ENCODE assay signal across 8 cellular contexts in genomic region chr14:90828642-90829487, GRCh38. TPM values are rescaled to one million over a fixed set of nuclear protein-coding genes. Genes with fewer than 3 reads are reported as not detected.
DNase-seq lines count a peak whose midpoint lies in the region; ATAC-seq and FAIRE-seq lines count a peak whose summit lies in the region.

No MANE protein-coding gene starts in this region.

- peak overlapping the region; percentile 69 for H3K27ac ChIP-seq in layer of hippocampus (ENCODE audit: low read depth, low read length)
- peak overlapping the region; percentile 90 for H3K27ac ChIP-seq in substantia nigra (ENCODE audit: low read depth, low read length, poor library complexity, severe bottlenecking)

- ATAC-seq in HG03565 (IDR thresholded peaks at IDR 0.05; ENCODE audit: unreplicated experiment), result peak; percentile 40
- ATAC-seq in activated naive CD4-positive, alpha-beta T cell treated with anti-CD3 and anti-CD28 coated beads, Interleukin-2, amount 50 U/mL, for 72 hours, result peak; percentile 36 to 60
- no peak for ATAC-seq in GM19463 (IDR thresholded peaks at IDR 0.05; ENCODE audit: unreplicated experiment)

- peak; percentile 86 for FAIRE-seq in GM19239 (lab: Jason Lieb, UNC)

- H3K36me3 Mint-ChIP-seq in activated naive CD4-positive, alpha-beta T cell treated with anti-CD3 and anti-CD28 coated beads, Interleukin-2, amount 50 U/mL, for 72 hours, result peaks cover 9 to 16% of the 10 kb centered on the region in 2 donors

- peak overlapping the region; percentile 65 to 93 for H3K27ac Mint-ChIP-seq in activated naive CD4-positive, alpha-beta T cell treated with anti-CD3 and anti-CD28 coated beads, Interleukin-2, amount 50 U/mL, for 72 hours

- DNase-seq in GM19239 (ENCODE audit: insufficient read length, low spot score) (peak; percentile 49), substantia nigra (lab: John Stamatoyannopoulos, UW) (peak in 8 of 49 donors; percentile 16 to 51 (median 36)), SHP77 treated with DMSO at 0.1 percent for 48 hours (lab: John Stamatoyannopoulos, UW) (no peak), NCI-H146 treated with DMSO at 0.1 percent for 48 hours (lab: John Stamatoyannopoulos, UW; ENCODE audit: unreplicated experiment) (no peak)
- DNase-seq in activated naive CD4-positive, alpha-beta T cell treated with anti-CD3 and anti-CD28 coated beads, Interleukin-2, amount 50 U/mL, for 72 hours (ENCODE audit: low spot score in 2 of 2), result peak in 1 of 2 donors; percentile 60

- H3K9me3 Mint-ChIP-seq in activated naive CD4-positive, alpha-beta T cell treated with anti-CD3 and anti-CD28 coated beads, Interleukin-2, amount 50 U/mL, for 72 hours, result peaks cover 4 to 5% of the 10 kb centered on the region in 2 donors

- no peaks in the 10 kb centered on the region for H3K27me3 ChIP-seq in layer of hippocampus (ENCODE audit: control insufficient read depth, insufficient read depth, low read length)

RNA-seq across cellular contexts. Expression of gene TTC7B, which starts 12.6 kb away (rescaled TPM):
- 1 to 10 TPM; 7.2 to 9.1 TPM for total RNA-seq in activated naive CD4-positive, alpha-beta T cell treated with anti-CD3 and anti-CD28 coated beads, Interleukin-2, amount 50 U/mL, for 72 hours
